ENCODE assay signal across 9 cellular contexts in genomic region chr17:29929006-29929543, GRCh38. TPM values are rescaled to one million over a fixed set of nuclear protein-coding genes. Genes with fewer than 3 reads are reported as not detected.
DNase-seq lines count a peak whose midpoint lies in the region; ATAC-seq lines count a peak whose summit lies in the region.
"Had no signal": no experiment of that assay in that cellular context is flagged by ENCODE, and none has a peak within 500 bp of the region (broad histone marks: within the 10 kb centered on the region; RNA-seq: fewer than 3 reads in every experiment).

No MANE protein-coding gene starts in this region.

- H3K27ac Mint-ChIP-seq in activated CD4-positive, alpha-beta memory T cell treated with anti-CD3 and anti-CD28 coated beads, Interleukin-2, amount 10 ng/mL, durations not matched to agents 7 days and 5 days: no peak overlapping the region

- ATAC-seq in GM18858 (IDR thresholded peaks at IDR 0.05; ENCODE audit: unreplicated experiment): no peak
- no peak for ATAC-seq in GM18520 (IDR thresholded peaks at IDR 0.05; ENCODE audit: unreplicated experiment)

- H3K36me3 Mint-ChIP-seq in activated CD4-positive, alpha-beta memory T cell treated with anti-CD3 and anti-CD28 coated beads, Interleukin-2, amount 10 ng/mL, durations not matched to agents 7 days and 5 days (ENCODE audit: low read depth): peaks cover 16% of the 10 kb centered on the region

- no peaks in the 10 kb centered on the region for H3K9me3 Mint-ChIP-seq in activated CD4-positive, alpha-beta memory T cell treated with anti-CD3 and anti-CD28 coated beads, Interleukin-2, amount 10 ng/mL, durations not matched to agents 7 days and 5 days
- H3K9me3 Mint-ChIP-seq: activated naive CD4-positive, alpha-beta T cell treated with anti-CD3 and anti-CD28 coated beads, Interleukin-2, amount 50 U/mL, for 72 hours had no signal

- H3K36me3 ChIP-seq in rectal smooth muscle tissue (ENCODE audit: control insufficient read depth, insufficient read depth, low read length): no peaks in the 10 kb centered on the region

- DNase-seq in activated CD8-positive, alpha-beta memory T cell treated with anti-CD3 and anti-CD28 coated beads for 48 hours (ENCODE audit: low read depth in 2 of 3, low spot score in 2 of 3): peak; percentile 6 to 17 (median 6)
- DNase-seq in activated CD8-positive, alpha-beta memory T cell treated with anti-CD3 and anti-CD28 coated beads for 24 hours: no peak
- DNase-seq in NCI-H1694 (lab: John Stamatoyannopoulos, UW) (peak; percentile 43), glomerular visceral epithelial cell (ENCODE audit: extremely low spot score) (peak; percentile 69)
- peak; percentile 33 for DNase-seq in activated CD4-positive, alpha-beta memory T cell treated with anti-CD3 and anti-CD28 coated beads, Interleukin-2, amount 10 ng/mL, durations not matched to agents 7 days and 5 days

- H3K4me3 Mint-ChIP-seq in activated CD4-positive, alpha-beta memory T cell treated with anti-CD3 and anti-CD28 coated beads, Interleukin-2, amount 10 ng/mL, durations not matched to agents 7 days and 5 days: no peak overlapping the region

- peak overlapping the region; percentile 87 for H3K4me3 ChIP-seq in rectal smooth muscle tissue (ENCODE audit: low read length)

- H3K27me3 Mint-ChIP-seq in activated CD4-positive, alpha-beta memory T cell treated with anti-CD3 and anti-CD28 coated beads, Interleukin-2, amount 10 ng/mL, durations not matched to agents 7 days and 5 days: no peaks in the 10 kb centered on the region

- H3K9ac ChIP-seq in rectal smooth muscle tissue (ENCODE audit: low read length): peak overlapping the region; percentile 46

- POLR2A ChIA-PET in activated CD4-positive, alpha-beta memory T cell treated with anti-CD3 and anti-CD28 coated beads, Interleukin-2, amount 10 ng/mL, durations not matched to agents 7 days and 5 days (lab: Charles Lee): interaction anchor here (1.1 to 3.0 kb wide), 11 partner anchors 9 to 362 kb away, joined by 3 to 34 read pairs (median 6); no protein-coding TSS in a partner anchor

- peak overlapping the region; percentile 35 for H3K27ac ChIP-seq in rectal smooth muscle tissue (ENCODE audit: low read depth, low read length)

- peaks cover 25% of the 10 kb centered on the region for H3K4me1 Mint-ChIP-seq in activated CD4-positive, alpha-beta memory T cell treated with anti-CD3 and anti-CD28 coated beads, Interleukin-2, amount 10 ng/mL, durations not matched to agents 7 days and 5 days

- no peaks in the 10 kb centered on the region for H3K27me3 ChIP-seq in rectal smooth muscle tissue (ENCODE audit: control insufficient read depth, insufficient read depth, low read length)

- peaks cover 8% of the 10 kb centered on the region for H3K4me1 ChIP-seq in rectal smooth muscle tissue (ENCODE audit: control insufficient read depth, insufficient read depth, low read length)

- CTCF ChIA-PET in activated CD4-positive, alpha-beta memory T cell treated with anti-CD3 and anti-CD28 coated beads, Interleukin-2, amount 10 ng/mL, durations not matched to agents 7 days and 5 days (lab: Charles Lee): interaction anchor here (3.1 to 8.4 kb wide), 5 partner anchors 11 to 311 kb away, joined by 21 to 283 read pairs (median 31); no protein-coding TSS in a partner anchor

RNA-seq across cellular contexts. Expression of gene SSH2, which starts 1.0 kb away (rescaled TPM):
- 10 to 100 TPM; 62.9 to 65.8 TPM for total RNA-seq in activated CD4-positive, alpha-beta memory T cell treated with anti-CD3 and anti-CD28 coated beads, Interleukin-2, amount 10 ng/mL, durations not matched to agents 7 days and 5 days

RNA-seq across cellular contexts. Expression of gene EFCAB5, which starts 12.4 kb away (rescaled TPM):
- total RNA-seq in activated CD4-positive, alpha-beta memory T cell treated with anti-CD3 and anti-CD28 coated beads, Interleukin-2, amount 10 ng/mL, durations not matched to agents 7 days and 5 days: 1 to 10 TPM in 1 of 2 experiments, under 1 TPM in 1; 0.86 to 1.6 TPM
